6 cellular contexts compared by ENCODE assay signal in genomic region chr22:50581950-50582561, GRCh38.
DNase-seq lines count a peak whose midpoint lies in the region; ATAC-seq lines count a peak whose summit lies in the region.

No MANE protein-coding gene starts in this region.

- peak; percentile 70 for DNase-seq in DMS53 (lab: John Stamatoyannopoulos, UW)

- H3K4me3 ChIP-seq in HUES6 (ENCODE audit: low read depth, low read length) (peak overlapping the region; percentile 88), muscle layer of duodenum (ENCODE audit: low read depth in 1 of 2, low read length in 2 of 2) (peak overlapping the region; percentile 70 to 83)

- H3K9me3 ChIP-seq in HUES6 (ENCODE audit: control insufficient read depth, insufficient read depth, low read depth, low read length) = no peaks in the 10 kb centered on the region
- no peaks in the 10 kb centered on the region for H3K9me3 ChIP-seq in muscle layer of duodenum (ENCODE audit: control insufficient read depth in 1 of 2, low read length in 2 of 2)

- H3K36me3 ChIP-seq in HUES6 (ENCODE audit: control insufficient read depth, insufficient read depth, low read length) (peaks cover 25% of the 10 kb centered on the region), muscle layer of duodenum (ENCODE audit: control insufficient read depth in 1 of 2, insufficient read depth in 2 of 2, low read length in 2 of 2) (peaks cover 3 to 5% of the 10 kb centered on the region in 2 donors)

- H3K27ac ChIP-seq in HUES6 (ENCODE audit: low read depth, low read length) (peak overlapping the region; percentile 97), angular gyrus (ENCODE audit: low read depth, low read length) (peak overlapping the region; percentile 98), muscle layer of duodenum (ENCODE audit: low read length) (peak overlapping the region; percentile 84)

- H3K9ac ChIP-seq in HUES6 (ENCODE audit: low read length) = peak overlapping the region; percentile 93

- H3K27me3 ChIP-seq in HUES6 (ENCODE audit: control insufficient read depth, insufficient read depth, low read length) = no peaks in the 10 kb centered on the region
- H3K27me3 ChIP-seq in muscle layer of duodenum (ENCODE audit: low read depth, low read length) = no peaks in the 10 kb centered on the region

- H3K4me1 ChIP-seq in HUES6 (ENCODE audit: control insufficient read depth, insufficient read depth, low read length) (peaks cover 6% of the 10 kb centered on the region; the same call in 1 of the 2 replicates), muscle layer of duodenum (ENCODE audit: control insufficient read depth in 1 of 2, insufficient read depth in 2 of 2, low read length in 2 of 2) (peaks cover 10 to 27% of the 10 kb centered on the region in 2 donors)

- ATAC-seq in HG03175 (IDR thresholded peaks at IDR 0.05; ENCODE audit: unreplicated experiment) (no peak), HG02642 (IDR thresholded peaks at IDR 0.05; ENCODE audit: poor library complexity, unreplicated experiment) (no peak)
